Comparison of ENCODE assay signal across 7 cellular contexts in the genomic region with DNA sequence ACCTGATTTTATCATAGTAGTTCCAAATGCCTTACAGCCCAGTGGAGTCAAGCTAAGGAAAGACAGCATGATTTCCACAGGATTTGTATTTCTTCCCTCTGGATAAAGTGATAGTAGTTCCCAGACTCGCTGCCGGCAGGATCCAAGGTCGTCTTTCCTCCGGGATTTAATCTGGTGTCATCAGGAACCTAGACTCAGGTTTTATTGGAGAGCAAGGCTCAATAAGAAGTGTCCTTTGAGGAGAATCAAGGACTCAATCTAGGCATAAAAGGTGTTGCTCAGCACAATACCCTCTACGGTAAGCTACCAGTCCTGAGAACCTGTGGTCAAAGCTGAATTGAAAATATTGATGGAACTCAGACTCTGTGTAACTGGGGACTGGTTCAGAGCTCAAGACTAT.
DNase-seq lines count a peak whose midpoint lies in the region; ATAC-seq and TF ChIP-seq lines count a peak whose summit lies in the region.
"Not testable (repeated sequence)": the region's sequence is repeated elsewhere in the genome, so short reads cannot be mapped to it uniquely, and the experiment has no call there.

No MANE protein-coding gene starts in this region.

- peaks cover 36% of the 10 kb centered on the region for H3K4me1 Mint-ChIP-seq in HFFc6 (ENCODE audit: low read depth)

- peak overlapping the region; percentile 71 for H3K27ac Mint-ChIP-seq in HFFc6

- H3K4me3 ChIP-seq in body of pancreas, cardiac muscle cell: not testable (repeated sequence)
- H3K4me3 ChIP-seq in epithelial cell of esophagus (ENCODE audit: low read length) = peak overlapping the region; percentile 7
- H3K4me3 ChIP-seq in mesenchymal stem cell (ENCODE audit: insufficient read depth in 1 of 2, low read depth in 1 of 2, low read length in 2 of 2) = peak overlapping the region in 1 of 2 experiments; percentile 76
- peak overlapping the region; percentile 15 to 28 for H3K4me3 ChIP-seq in prostate gland
- peak overlapping the region; percentile 37 for H3K4me3 ChIP-seq in suprapubic skin

- not testable (repeated sequence) for H4K8ac ChIP-seq in mesenchymal stem cell (ENCODE audit: low read length)

- not testable (repeated sequence) for H3K4ac ChIP-seq in mesenchymal stem cell (ENCODE audit: low read depth in 1 of 2, low read length in 2 of 2)

- H3K4me1 ChIP-seq in body of pancreas; mesenchymal stem cell (ENCODE audit: control insufficient read depth, insufficient read depth, low read depth, low read length); prostate gland (replicated peaks): not testable (repeated sequence)
- H3K4me1 ChIP-seq in cardiac muscle cell (ENCODE audit: low read depth) = peaks cover 36% of the 10 kb centered on the region
- H3K4me1 ChIP-seq in suprapubic skin = peaks cover 20% of the 10 kb centered on the region

- peak overlapping the region; percentile 91 for H3K9ac ChIP-seq in mesenchymal stem cell (ENCODE audit: low read length)

- H3K14ac ChIP-seq in mesenchymal stem cell (ENCODE audit: low read length in 2 of 2) = not testable (repeated sequence)

- not testable (repeated sequence) for TF ChIP-seq CTCF in HFFc6 (IDR thresholded peaks at IDR 0.05); body of pancreas (IDR thresholded peaks at IDR 0.05); epithelial cell of esophagus (IDR thresholded peaks at IDR 0.05; ENCODE audit: insufficient read depth, low read depth, low read length, missing control alignments); cardiac muscle cell (IDR thresholded peaks at IDR 0.05; ENCODE audit: low read depth, low read length); prostate gland (IDR thresholded peaks at IDR 0.05); suprapubic skin (IDR thresholded peaks at IDR 0.05)

- not testable (repeated sequence) for TF ChIP-seq POLR2A in body of pancreas (IDR thresholded peaks at IDR 0.05); prostate gland (IDR thresholded peaks at IDR 0.05); suprapubic skin (IDR thresholded peaks at IDR 0.05)

- not testable (repeated sequence) for TF ChIP-seq EP300 in suprapubic skin (IDR thresholded peaks at IDR 0.05)

- not testable (repeated sequence) for H3K27me3 Mint-ChIP-seq in HFFc6 (ENCODE audit: insufficient read depth)

- not testable (repeated sequence) for H3K79me1 ChIP-seq in mesenchymal stem cell (replicated peaks; ENCODE audit: low read length, poor library complexity, severe bottlenecking)

- not testable (repeated sequence) for H3K4me2 ChIP-seq in mesenchymal stem cell (ENCODE audit: low read length, poor library complexity, severe bottlenecking)

- not testable (repeated sequence) for H2AK5ac ChIP-seq in mesenchymal stem cell (ENCODE audit: low read length, severe bottlenecking)

- H3K27ac ChIP-seq in body of pancreas (peak overlapping the region in 3 of 4 donors; percentile 31 to 50 (median 48)), cardiac muscle cell (peak overlapping the region; percentile 90), mesenchymal stem cell (ENCODE audit: low read length, poor library complexity, severe bottlenecking) (peak overlapping the region; percentile 41), prostate gland (peak overlapping the region; percentile 72 to 73), suprapubic skin (peak overlapping the region; percentile 81)

- WGBS in body of pancreas, 2 donors = 55 to 66% methylated on average over 5 of the region's 5 CpGs
- WGBS in mesenchymal stem cell = 75% methylated on average over 5 of the region's 5 CpGs
- 42% methylated on average over 5 of the region's 5 CpGs for WGBS in prostate gland
- 36% methylated on average over 5 of the region's 5 CpGs for WGBS in suprapubic skin

- H3K36me3 ChIP-seq in body of pancreas (replicated peaks in 1 of 2; ENCODE audit: insufficient read depth in 1 of 2, low read depth in 2 of 2); cardiac muscle cell; mesenchymal stem cell (ENCODE audit: control insufficient read depth in 1 of 2, insufficient read depth in 2 of 2, low read depth in 1 of 2, low read length in 2 of 2); prostate gland; suprapubic skin: not testable (repeated sequence)

- H3K23ac ChIP-seq in mesenchymal stem cell (ENCODE audit: low read length in 2 of 2) = not testable (repeated sequence)

- not testable (repeated sequence) for H3K36me3 Mint-ChIP-seq in HFFc6 (ENCODE audit: low read depth)

- not testable (repeated sequence) for H2BK5ac ChIP-seq in mesenchymal stem cell (ENCODE audit: low read depth, low read length, poor library complexity, severe bottlenecking)

- H3K9me3 Mint-ChIP-seq in HFFc6 = not testable (repeated sequence)

- intact Hi-C loops in body of pancreas (cut with DNase I); prostate gland (cut with DNase I): not testable (repeated sequence)

- H2AFZ ChIP-seq in mesenchymal stem cell (ENCODE audit: low read depth, low read length) = not testable (repeated sequence)

- DNase-seq in HFFc6; body of pancreas; epithelial cell of esophagus (ENCODE audit: low read depth); cardiac muscle cell (ENCODE audit: low read depth in 1 of 2, low spot score in 1 of 2); mesenchymal stem cell; prostate gland (ENCODE audit: low spot score); suprapubic skin (ENCODE audit: low spot score in 2 of 2): not testable (repeated sequence)

- not testable (repeated sequence) for H3K27me3 ChIP-seq in body of pancreas; cardiac muscle cell; mesenchymal stem cell (ENCODE audit: control insufficient read depth in 1 of 2, insufficient read depth in 1 of 2, low read length in 2 of 2); prostate gland (replicated peaks; ENCODE audit: insufficient read depth); suprapubic skin

- H4K91ac ChIP-seq in mesenchymal stem cell (ENCODE audit: low read length) = not testable (repeated sequence)

- not testable (repeated sequence) for H2BK120ac ChIP-seq in mesenchymal stem cell (ENCODE audit: low read depth, low read length)

- peak overlapping the region in 1 of 2 experiments; percentile 54 for H2BK12ac ChIP-seq in mesenchymal stem cell (ENCODE audit: low read length in 2 of 2)

- peak; percentile 15 for ATAC-seq in body of pancreas

- H3K9me3 ChIP-seq in body of pancreas; cardiac muscle cell (ENCODE audit: low read depth); mesenchymal stem cell (ENCODE audit: control insufficient read depth, low read length); prostate gland; suprapubic skin: not testable (repeated sequence)

- peak overlapping the region; percentile 75 for H3K4me3 Mint-ChIP-seq in HFFc6

- peak overlapping the region in 1 of 2 experiments; percentile 86 for H3K18ac ChIP-seq in mesenchymal stem cell (ENCODE audit: low read depth in 1 of 2, low read length in 2 of 2)

- H2BK15ac ChIP-seq in mesenchymal stem cell (ENCODE audit: low read depth, poor library complexity, severe bottlenecking) = not testable (repeated sequence)
